In the genomic region with DNA sequence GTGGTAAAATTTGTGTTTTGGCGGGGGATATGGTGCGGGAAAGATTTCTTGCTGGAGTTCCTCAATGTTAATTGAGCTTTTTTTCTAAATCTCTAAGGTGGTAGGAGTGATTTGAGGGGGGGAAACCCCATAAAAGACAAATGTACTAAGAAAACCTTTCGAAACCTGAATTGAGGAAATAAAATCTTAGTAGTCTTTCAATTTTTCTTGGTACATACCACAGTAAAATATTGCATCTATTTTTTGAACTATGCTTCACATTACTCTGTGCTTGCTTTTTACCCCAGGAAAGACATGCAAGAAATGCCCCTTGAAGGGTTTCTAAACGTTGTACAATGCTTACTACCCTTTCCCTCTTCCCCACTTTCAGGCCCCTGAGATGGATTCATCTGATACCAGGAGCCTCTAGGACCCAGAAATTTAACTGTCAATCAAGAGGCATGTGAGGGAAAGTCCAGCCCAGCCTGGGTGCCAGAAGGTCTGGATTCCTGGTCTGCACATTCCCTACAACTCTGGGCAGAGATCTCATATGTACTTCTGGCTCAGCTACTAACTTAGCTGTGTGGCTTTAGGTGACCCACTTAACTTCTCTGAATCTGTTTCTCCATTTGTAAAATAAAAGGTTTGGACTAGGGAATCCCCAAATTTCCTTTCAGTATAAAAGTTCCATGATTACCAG, we compare ENCODE assay signal across 1 cellular context.
TF ChIP-seq lines count a peak whose summit lies in the region.

No MANE protein-coding gene starts in this region.

TF ChIP-seq in HEK293, 187 proteins besides CTCF, POLR2A, EP300 and RAD21:
- TF ChIP-seq, protein P1, sequence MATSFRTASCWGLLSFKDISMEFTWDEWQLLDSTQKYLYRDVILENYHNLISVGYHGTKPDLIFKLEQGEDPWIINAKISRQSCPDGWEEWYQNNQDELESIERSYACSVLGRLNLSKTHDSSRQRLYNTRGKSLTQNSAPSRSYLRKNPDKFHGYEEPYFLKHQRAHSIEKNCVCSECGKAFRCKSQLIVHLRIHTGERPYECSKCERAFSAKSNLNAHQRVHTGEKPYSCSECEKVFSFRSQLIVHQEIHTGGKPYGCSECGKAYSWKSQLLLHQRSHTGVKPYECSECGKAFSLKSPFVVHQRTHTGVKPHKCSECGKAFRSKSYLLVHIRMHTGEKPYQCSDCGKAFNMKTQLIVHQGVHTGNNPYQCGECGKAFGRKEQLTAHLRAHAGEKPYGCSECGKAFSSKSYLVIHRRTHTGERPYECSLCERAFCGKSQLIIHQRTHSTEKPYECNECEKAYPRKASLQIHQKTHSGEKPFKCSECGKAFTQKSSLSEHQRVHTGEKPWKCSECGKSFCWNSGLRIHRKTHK (tag by site-specific recombination; IDR thresholded peaks at IDR 0.05), result no peak
- no peak for TF ChIP-seq ZNF701 (tag by site-specific recombination; IDR thresholded peaks at IDR 0.05)
- TF ChIP-seq, protein P2, sequence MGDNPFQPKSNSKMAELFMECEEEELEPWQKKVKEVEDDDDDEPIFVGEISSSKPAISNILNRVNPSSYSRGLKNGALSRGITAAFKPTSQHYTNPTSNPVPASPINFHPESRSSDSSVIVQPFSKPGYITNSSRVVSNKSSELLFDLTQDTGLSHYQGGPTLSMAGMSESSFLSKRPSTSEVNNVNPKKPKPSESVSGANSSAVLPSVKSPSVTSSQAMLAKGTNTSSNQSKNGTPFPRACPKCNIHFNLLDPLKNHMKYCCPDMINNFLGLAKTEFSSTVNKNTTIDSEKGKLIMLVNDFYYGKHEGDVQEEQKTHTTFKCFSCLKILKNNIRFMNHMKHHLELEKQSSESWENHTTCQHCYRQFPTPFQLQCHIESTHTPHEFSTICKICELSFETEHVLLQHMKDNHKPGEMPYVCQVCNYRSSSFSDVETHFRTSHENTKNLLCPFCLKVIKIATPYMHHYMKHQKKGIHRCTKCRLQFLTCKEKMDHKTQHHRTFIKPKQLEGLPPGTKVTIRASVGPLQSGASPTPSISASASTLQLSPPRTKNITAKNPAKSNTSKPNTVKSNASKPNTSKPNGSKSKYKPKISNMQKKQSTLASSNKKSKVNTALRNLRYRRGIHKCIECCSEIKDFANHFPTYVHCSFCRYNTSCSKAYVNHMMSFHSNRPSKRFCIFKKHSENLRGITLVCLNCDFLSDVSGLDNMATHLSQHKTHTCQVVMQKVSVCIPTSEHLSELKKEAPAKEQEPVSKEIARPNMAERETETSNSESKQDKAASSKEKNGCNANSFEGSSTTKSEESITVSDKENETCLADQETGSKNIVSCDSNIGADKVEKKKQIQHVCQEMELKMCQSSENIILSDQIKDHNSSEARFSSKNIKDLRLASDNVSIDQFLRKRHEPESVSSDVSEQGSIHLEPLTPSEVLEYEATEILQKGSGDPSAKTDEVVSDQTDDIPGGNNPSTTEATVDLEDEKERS (tag by site-specific recombination; IDR thresholded peaks at IDR 0.05), result no peak
- TF ChIP-seq ZNF548 (tag by site-specific recombination; IDR thresholded peaks at IDR 0.05), result no peak
- TF ChIP-seq ZNF140 (tag by site-specific recombination; IDR thresholded peaks at IDR 0.05), result no peak
- TF ChIP-seq ZNF37A (tag by site-specific recombination; IDR thresholded peaks at IDR 0.05), result no peak
- no peak for TF ChIP-seq ZNF114 (tag by site-specific recombination; IDR thresholded peaks at IDR 0.05)
- TF ChIP-seq PRDM1 (tag by site-specific recombination; IDR thresholded peaks at IDR 0.05), result no peak
- TF ChIP-seq, protein P3, sequence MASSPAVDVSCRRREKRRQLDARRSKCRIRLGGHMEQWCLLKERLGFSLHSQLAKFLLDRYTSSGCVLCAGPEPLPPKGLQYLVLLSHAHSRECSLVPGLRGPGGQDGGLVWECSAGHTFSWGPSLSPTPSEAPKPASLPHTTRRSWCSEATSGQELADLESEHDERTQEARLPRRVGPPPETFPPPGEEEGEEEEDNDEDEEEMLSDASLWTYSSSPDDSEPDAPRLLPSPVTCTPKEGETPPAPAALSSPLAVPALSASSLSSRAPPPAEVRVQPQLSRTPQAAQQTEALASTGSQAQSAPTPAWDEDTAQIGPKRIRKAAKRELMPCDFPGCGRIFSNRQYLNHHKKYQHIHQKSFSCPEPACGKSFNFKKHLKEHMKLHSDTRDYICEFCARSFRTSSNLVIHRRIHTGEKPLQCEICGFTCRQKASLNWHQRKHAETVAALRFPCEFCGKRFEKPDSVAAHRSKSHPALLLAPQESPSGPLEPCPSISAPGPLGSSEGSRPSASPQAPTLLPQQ (tag by site-specific recombination; IDR thresholded peaks at IDR 0.05), result no peak
- peak; percentile 50; the same call in 1 of the 2 replicates for TF ChIP-seq MYNN (tag by site-specific recombination; IDR thresholded peaks at IDR 0.05; ENCODE audit: borderline replicate concordance)
- TF ChIP-seq, protein P4, sequence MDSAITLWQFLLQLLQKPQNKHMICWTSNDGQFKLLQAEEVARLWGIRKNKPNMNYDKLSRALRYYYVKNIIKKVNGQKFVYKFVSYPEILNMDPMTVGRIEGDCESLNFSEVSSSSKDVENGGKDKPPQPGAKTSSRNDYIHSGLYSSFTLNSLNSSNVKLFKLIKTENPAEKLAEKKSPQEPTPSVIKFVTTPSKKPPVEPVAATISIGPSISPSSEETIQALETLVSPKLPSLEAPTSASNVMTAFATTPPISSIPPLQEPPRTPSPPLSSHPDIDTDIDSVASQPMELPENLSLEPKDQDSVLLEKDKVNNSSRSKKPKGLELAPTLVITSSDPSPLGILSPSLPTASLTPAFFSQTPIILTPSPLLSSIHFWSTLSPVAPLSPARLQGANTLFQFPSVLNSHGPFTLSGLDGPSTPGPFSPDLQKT (IDR thresholded peaks at IDR 0.05; ENCODE audit: borderline replicate concordance, low read depth, low read length), result no peak
- TF ChIP-seq ZNF221 (tag by site-specific recombination; IDR thresholded peaks at IDR 0.05; ENCODE audit: borderline replicate concordance), result no peak
- TF ChIP-seq ZNF600 (tag by site-specific recombination; IDR thresholded peaks at IDR 0.05), result peak; percentile 58
- TF ChIP-seq, protein P5, sequence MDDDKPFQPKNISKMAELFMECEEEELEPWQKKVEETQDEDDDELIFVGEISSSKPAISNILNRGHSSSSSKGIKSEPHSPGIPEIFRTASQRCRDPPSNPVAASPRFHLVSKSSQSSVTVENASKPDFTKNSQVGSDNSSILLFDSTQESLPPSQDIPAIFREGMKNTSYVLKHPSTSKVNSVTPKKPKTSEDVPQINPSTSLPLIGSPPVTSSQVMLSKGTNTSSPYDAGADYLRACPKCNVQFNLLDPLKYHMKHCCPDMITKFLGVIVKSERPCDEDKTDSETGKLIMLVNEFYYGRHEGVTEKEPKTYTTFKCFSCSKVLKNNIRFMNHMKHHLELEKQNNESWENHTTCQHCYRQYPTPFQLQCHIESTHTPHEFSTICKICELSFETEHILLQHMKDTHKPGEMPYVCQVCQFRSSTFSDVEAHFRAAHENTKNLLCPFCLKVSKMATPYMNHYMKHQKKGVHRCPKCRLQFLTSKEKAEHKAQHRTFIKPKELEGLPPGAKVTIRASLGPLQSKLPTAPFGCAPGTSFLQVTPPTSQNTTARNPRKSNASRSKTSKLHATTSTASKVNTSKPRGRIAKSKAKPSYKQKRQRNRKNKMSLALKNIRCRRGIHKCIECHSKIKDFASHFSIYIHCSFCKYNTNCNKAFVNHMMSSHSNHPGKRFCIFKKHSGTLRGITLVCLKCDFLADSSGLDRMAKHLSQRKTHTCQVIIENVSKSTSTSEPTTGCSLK (tag by site-specific recombination; IDR thresholded peaks at IDR 0.05), result no peak
- no peak for TF ChIP-seq SCRT2 (tag by site-specific recombination; IDR thresholded peaks at IDR 0.05)
- TF ChIP-seq OVOL3 (tag by site-specific recombination; IDR thresholded peaks at IDR 0.05), result no peak
- TF ChIP-seq, protein P6, sequence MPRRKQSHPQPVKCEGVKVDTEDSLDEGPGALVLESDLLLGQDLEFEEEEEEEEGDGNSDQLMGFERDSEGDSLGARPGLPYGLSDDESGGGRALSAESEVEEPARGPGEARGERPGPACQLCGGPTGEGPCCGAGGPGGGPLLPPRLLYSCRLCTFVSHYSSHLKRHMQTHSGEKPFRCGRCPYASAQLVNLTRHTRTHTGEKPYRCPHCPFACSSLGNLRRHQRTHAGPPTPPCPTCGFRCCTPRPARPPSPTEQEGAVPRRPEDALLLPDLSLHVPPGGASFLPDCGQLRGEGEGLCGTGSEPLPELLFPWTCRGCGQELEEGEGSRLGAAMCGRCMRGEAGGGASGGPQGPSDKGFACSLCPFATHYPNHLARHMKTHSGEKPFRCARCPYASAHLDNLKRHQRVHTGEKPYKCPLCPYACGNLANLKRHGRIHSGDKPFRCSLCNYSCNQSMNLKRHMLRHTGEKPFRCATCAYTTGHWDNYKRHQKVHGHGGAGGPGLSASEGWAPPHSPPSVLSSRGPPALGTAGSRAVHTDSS (tag by site-specific recombination; IDR thresholded peaks at IDR 0.05), result no peak
- no peak for TF ChIP-seq ZNF544 (tag by site-specific recombination; IDR thresholded peaks at IDR 0.05)
- TF ChIP-seq, protein P7, sequence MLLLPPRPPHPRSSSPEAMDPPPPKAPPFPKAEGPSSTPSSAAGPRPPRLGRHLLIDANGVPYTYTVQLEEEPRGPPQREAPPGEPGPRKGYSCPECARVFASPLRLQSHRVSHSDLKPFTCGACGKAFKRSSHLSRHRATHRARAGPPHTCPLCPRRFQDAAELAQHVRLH (tag by site-specific recombination; IDR thresholded peaks at IDR 0.05), result peak; percentile 71; the same call in 1 of the 2 replicates
- TF ChIP-seq ZNF560 (tag by site-specific recombination; IDR thresholded peaks at IDR 0.05; ENCODE audit: borderline replicate concordance), result no peak
- no peak for TF ChIP-seq KLF8 (tag by site-specific recombination; IDR thresholded peaks at IDR 0.05)
- no peak for TF ChIP-seq ZBTB1 (tag by site-specific recombination; IDR thresholded peaks at IDR 0.05)
